1 cellular context compared by ENCODE assay signal in the genomic region with DNA sequence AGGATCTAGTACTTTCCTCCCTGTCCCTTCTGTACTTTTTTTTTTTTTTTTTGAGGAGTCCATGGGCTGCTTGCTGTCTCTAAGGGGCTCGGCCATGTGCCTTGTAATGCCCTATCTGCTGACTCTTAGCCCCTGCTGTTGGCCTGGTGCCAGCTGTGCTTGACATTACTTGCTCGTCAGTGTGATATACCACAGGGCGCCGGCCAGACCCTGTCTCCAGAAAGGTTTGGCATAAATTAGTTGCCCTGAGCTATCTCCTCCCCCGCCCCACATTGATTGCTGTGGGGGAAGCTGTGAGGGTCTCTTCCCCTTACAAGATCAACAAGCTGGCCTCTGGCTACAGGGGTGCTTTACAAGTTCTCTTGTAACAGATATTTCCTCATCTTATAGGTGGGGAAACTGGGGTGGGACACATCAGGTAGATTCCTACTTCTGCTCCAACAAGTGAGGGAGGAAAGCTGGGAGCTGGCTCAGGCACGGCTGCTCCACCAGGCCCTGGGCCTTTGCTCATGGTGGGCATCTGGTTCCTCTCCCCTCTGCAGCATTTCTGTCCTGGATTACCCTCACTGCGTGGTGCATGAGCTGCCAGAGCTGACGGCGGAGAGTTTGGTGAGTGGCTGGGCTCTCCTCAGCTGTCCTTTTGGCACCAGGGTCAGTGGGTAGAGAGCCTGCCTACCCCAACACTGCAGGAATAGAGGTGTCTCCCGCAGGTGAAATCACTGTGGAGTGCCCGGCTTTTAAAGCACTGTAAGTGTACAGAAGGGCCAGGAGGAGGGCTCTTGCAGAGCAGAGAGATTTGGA.
TF ChIP-seq lines count a peak whose summit lies in the region.

No MANE protein-coding gene starts in this region.

TF ChIP-seq in GM12878, 131 proteins besides CTCF, POLR2A, EP300 and RAD21 (continued from another document):
- no peak for TF ChIP-seq ASH2L (IDR thresholded peaks at IDR 0.05; ENCODE audit: borderline replicate concordance, low read depth)
- TF ChIP-seq POU2F2 (IDR thresholded peaks at IDR 0.05; ENCODE audit: borderline replicate concordance, low read depth, low read length) = no peak
- no peak for TF ChIP-seq RFX5 (IDR thresholded peaks at IDR 0.05; ENCODE audit: low read depth, low read length)
- TF ChIP-seq, protein P1, sequence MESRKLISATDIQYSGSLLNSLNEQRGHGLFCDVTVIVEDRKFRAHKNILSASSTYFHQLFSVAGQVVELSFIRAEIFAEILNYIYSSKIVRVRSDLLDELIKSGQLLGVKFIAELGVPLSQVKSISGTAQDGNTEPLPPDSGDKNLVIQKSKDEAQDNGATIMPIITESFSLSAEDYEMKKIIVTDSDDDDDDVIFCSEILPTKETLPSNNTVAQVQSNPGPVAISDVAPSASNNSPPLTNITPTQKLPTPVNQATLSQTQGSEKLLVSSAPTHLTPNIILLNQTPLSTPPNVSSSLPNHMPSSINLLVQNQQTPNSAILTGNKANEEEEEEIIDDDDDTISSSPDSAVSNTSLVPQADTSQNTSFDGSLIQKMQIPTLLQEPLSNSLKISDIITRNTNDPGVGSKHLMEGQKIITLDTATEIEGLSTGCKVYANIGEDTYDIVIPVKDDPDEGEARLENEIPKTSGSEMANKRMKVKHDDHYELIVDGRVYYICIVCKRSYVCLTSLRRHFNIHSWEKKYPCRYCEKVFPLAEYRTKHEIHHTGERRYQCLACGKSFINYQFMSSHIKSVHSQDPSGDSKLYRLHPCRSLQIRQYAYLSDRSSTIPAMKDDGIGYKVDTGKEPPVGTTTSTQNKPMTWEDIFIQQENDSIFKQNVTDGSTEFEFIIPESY (IDR thresholded peaks at IDR 0.05) = no peak
- TF ChIP-seq TBL1XR1 (IDR thresholded peaks at IDR 0.05; ENCODE audit: low read depth, low read length) = no peak
- no peak for TF ChIP-seq RB1 (IDR thresholded peaks at IDR 0.05; ENCODE audit: borderline replicate concordance)
- TF ChIP-seq, protein P2, sequence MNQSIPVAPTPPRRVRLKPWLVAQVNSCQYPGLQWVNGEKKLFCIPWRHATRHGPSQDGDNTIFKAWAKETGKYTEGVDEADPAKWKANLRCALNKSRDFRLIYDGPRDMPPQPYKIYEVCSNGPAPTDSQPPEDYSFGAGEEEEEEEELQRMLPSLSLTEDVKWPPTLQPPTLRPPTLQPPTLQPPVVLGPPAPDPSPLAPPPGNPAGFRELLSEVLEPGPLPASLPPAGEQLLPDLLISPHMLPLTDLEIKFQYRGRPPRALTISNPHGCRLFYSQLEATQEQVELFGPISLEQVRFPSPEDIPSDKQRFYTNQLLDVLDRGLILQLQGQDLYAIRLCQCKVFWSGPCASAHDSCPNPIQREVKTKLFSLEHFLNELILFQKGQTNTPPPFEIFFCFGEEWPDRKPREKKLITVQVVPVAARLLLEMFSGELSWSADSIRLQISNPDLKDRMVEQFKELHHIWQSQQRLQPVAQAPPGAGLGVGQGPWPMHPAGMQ (IDR thresholded peaks at IDR 0.05; ENCODE audit: borderline replicate concordance) = no peak
- no peak for TF ChIP-seq SPI1 (IDR thresholded peaks at IDR 0.05; ENCODE audit: borderline replicate concordance, insufficient read depth, low read depth, low read length)
- TF ChIP-seq, protein P3, sequence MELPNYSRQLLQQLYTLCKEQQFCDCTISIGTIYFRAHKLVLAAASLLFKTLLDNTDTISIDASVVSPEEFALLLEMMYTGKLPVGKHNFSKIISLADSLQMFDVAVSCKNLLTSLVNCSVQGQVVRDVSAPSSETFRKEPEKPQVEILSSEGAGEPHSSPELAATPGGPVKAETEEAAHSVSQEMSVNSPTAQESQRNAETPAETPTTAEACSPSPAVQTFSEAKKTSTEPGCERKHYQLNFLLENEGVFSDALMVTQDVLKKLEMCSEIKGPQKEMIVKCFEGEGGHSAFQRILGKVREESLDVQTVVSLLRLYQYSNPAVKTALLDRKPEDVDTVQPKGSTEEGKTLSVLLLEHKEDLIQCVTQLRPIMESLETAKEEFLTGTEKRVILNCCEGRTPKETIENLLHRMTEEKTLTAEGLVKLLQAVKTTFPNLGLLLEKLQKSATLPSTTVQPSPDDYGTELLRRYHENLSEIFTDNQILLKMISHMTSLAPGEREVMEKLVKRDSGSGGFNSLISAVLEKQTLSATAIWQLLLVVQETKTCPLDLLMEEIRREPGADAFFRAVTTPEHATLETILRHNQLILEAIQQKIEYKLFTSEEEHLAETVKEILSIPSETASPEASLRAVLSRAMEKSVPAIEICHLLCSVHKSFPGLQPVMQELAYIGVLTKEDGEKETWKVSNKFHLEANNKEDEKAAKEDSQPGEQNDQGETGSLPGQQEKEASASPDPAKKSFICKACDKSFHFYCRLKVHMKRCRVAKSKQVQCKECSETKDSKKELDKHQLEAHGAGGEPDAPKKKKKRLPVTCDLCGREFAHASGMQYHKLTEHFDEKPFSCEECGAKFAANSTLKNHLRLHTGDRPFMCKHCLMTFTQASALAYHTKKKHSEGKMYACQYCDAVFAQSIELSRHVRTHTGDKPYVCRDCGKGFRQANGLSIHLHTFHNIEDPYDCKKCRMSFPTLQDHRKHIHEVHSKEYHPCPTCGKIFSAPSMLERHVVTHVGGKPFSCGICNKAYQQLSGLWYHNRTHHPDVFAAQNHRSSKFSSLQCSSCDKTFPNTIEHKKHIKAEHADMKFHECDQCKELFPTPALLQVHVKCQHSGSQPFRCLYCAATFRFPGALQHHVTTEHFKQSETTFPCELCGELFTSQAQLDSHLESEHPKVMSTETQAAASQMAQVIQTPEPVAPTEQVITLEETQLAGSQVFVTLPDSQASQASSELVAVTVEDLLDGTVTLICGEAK (IDR thresholded peaks at IDR 0.05; ENCODE audit: borderline replicate concordance) = no peak
- no peak for TF ChIP-seq NR2C2 (IDR thresholded peaks at IDR 0.05; ENCODE audit: borderline replicate concordance, control insufficient read depth, insufficient read length, low read depth)
- TF ChIP-seq, protein P4, sequence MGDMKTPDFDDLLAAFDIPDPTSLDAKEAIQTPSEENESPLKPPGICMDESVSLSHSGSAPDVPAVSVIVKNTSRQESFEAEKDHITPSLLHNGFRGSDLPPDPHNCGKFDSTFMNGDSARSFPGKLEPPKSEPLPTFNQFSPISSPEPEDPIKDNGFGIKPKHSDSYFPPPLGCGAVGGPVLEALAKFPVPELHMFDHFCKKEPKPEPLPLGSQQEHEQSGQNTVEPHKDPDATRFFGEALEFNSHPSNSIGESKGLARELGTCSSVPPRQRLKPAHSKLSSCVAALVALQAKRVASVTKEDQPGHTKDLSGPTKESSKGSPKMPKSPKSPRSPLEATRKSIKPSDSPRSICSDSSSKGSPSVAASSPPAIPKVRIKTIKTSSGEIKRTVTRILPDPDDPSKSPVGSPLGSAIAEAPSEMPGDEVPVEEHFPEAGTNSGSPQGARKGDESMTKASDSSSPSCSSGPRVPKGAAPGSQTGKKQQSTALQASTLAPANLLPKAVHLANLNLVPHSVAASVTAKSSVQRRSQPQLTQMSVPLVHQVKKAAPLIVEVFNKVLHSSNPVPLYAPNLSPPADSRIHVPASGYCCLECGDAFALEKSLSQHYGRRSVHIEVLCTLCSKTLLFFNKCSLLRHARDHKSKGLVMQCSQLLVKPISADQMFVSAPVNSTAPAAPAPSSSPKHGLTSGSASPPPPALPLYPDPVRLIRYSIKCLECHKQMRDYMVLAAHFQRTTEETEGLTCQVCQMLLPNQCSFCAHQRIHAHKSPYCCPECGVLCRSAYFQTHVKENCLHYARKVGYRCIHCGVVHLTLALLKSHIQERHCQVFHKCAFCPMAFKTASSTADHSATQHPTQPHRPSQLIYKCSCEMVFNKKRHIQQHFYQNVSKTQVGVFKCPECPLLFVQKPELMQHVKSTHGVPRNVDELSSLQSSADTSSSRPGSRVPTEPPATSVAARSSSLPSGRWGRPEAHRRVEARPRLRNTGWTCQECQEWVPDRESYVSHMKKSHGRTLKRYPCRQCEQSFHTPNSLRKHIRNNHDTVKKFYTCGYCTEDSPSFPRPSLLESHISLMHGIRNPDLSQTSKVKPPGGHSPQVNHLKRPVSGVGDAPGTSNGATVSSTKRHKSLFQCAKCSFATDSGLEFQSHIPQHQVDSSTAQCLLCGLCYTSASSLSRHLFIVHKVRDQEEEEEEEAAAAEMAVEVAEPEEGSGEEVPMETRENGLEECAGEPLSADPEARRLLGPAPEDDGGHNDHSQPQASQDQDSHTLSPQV (IDR thresholded peaks at IDR 0.05) = no peak
- TF ChIP-seq MYB (IDR thresholded peaks at IDR 0.05; ENCODE audit: borderline replicate concordance, low read depth, low read length) = no peak
- no peak for TF ChIP-seq CBFB (IDR thresholded peaks at IDR 0.05; ENCODE audit: low read depth)
- TF ChIP-seq SMAD5 (IDR thresholded peaks at IDR 0.05; ENCODE audit: low read depth) = no peak
- TF ChIP-seq, protein P5, sequence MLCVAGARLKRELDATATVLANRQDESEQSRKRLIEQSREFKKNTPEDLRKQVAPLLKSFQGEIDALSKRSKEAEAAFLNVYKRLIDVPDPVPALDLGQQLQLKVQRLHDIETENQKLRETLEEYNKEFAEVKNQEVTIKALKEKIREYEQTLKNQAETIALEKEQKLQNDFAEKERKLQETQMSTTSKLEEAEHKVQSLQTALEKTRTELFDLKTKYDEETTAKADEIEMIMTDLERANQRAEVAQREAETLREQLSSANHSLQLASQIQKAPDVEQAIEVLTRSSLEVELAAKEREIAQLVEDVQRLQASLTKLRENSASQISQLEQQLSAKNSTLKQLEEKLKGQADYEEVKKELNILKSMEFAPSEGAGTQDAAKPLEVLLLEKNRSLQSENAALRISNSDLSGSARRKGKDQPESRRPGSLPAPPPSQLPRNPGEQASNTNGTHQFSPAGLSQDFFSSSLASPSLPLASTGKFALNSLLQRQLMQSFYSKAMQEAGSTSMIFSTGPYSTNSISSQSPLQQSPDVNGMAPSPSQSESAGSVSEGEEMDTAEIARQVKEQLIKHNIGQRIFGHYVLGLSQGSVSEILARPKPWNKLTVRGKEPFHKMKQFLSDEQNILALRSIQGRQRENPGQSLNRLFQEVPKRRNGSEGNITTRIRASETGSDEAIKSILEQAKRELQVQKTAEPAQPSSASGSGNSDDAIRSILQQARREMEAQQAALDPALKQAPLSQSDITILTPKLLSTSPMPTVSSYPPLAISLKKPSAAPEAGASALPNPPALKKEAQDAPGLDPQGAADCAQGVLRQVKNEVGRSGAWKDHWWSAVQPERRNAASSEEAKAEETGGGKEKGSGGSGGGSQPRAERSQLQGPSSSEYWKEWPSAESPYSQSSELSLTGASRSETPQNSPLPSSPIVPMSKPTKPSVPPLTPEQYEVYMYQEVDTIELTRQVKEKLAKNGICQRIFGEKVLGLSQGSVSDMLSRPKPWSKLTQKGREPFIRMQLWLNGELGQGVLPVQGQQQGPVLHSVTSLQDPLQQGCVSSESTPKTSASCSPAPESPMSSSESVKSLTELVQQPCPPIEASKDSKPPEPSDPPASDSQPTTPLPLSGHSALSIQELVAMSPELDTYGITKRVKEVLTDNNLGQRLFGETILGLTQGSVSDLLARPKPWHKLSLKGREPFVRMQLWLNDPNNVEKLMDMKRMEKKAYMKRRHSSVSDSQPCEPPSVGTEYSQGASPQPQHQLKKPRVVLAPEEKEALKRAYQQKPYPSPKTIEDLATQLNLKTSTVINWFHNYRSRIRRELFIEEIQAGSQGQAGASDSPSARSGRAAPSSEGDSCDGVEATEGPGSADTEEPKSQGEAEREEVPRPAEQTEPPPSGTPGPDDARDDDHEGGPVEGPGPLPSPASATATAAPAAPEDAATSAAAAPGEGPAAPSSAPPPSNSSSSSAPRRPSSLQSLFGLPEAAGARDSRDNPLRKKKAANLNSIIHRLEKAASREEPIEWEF (IDR thresholded peaks at IDR 0.05; ENCODE audit: insufficient replicate concordance, low read depth, low read length) = no peak
- no peak for TF ChIP-seq SIN3A (IDR thresholded peaks at IDR 0.05; ENCODE audit: low read depth, low read length)
- TF ChIP-seq, protein P6, sequence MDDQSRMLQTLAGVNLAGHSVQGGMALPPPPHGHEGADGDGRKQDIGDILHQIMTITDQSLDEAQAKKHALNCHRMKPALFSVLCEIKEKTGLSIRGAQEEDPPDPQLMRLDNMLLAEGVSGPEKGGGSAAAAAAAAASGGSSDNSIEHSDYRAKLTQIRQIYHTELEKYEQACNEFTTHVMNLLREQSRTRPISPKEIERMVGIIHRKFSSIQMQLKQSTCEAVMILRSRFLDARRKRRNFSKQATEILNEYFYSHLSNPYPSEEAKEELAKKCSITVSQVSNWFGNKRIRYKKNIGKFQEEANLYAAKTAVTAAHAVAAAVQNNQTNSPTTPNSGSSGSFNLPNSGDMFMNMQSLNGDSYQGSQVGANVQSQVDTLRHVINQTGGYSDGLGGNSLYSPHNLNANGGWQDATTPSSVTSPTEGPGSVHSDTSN (IDR thresholded peaks at IDR 0.05; ENCODE audit: insufficient replicate concordance, low read depth, low read length) = no peak
- TF ChIP-seq SRF (IDR thresholded peaks at IDR 0.05; ENCODE audit: low read depth in 2 of 2, low read length in 2 of 2) = no peak
